In genomic region chr10:352476-353235, GRCh38 we compare ENCODE assay signal across 19 cellular contexts.
DNase-seq lines count a peak whose midpoint lies in the region; ATAC-seq and TF ChIP-seq lines count a peak whose summit lies in the region.
"Had no signal": no experiment of that assay in that cellular context is flagged by ENCODE, and none has a peak within 500 bp of the region (broad histone marks: within the 10 kb centered on the region; RNA-seq: fewer than 3 reads in every experiment).

No MANE protein-coding gene starts in this region.

- intact Hi-C loops in cardiac septum (cut with DNase I), result no loop called here
- intact Hi-C loops in left cardiac atrium (cut with DNase I), result no loop called here
- intact Hi-C loops in naive thymus-derived CD4-positive, alpha-beta T cell (cut with micrococcal nuclease), result loop anchor here in 1 of 2 donors (1.0 to 2.0 kb wide), 2 partner anchors 24 to 118 kb away; no protein-coding TSS in a partner anchor

- H3K4me3 Mint-ChIP-seq in activated naive CD8-positive, alpha-beta T cell, result peak overlapping the region; percentile 69
- H3K4me3 Mint-ChIP-seq in naive thymus-derived CD4-positive, alpha-beta T cell, result peak overlapping the region in 8 of 10 donors; percentile 19 to 60 (median 43)
- no peak overlapping the region for H3K4me3 Mint-ChIP-seq in glutamatergic neuron (ENCODE audit: unreplicated experiment)
- H3K4me3 Mint-ChIP-seq: activated naive CD4-positive, alpha-beta T cell treated with anti-CD3 and anti-CD28 coated beads, Interleukin-2, amount 50 U/mL, for 24 hours; CD4-positive, CD25-positive, alpha-beta regulatory T cell; T-helper 1 cell treated with Interleukin-12 subunit alpha and Interleukin-12 subunit beta and Interleukin-4 antibody, amounts not matched to agents 30 μg/mL and 1 μg/mL, for 36 hours had no signal

- CTCF ChIA-PET in naive thymus-derived CD4-positive, alpha-beta T cell (lab: Charles Lee), result interaction anchor here (1.1 kb wide), 1 partner anchor 23 kb away, joined by 6 read pairs; no protein-coding TSS in a partner anchor

- no peaks in the 10 kb centered on the region for H3K9me3 Mint-ChIP-seq in activated naive CD8-positive, alpha-beta T cell (ENCODE audit: low read depth)
- H3K9me3 Mint-ChIP-seq in naive thymus-derived CD4-positive, alpha-beta T cell, result peaks cover 0 to 3% (median 0%) of the 10 kb centered on the region in 11 donors
- peaks cover 6% of the 10 kb centered on the region for H3K9me3 Mint-ChIP-seq in glutamatergic neuron (ENCODE audit: unreplicated experiment)
- H3K9me3 Mint-ChIP-seq: activated naive CD4-positive, alpha-beta T cell treated with anti-CD3 and anti-CD28 coated beads, Interleukin-2, amount 50 U/mL, for 24 hours had no signal

- H3K27me3 Mint-ChIP-seq in activated naive CD8-positive, alpha-beta T cell, result no peaks in the 10 kb centered on the region
- no peaks in the 10 kb centered on the region for H3K27me3 Mint-ChIP-seq in naive thymus-derived CD4-positive, alpha-beta T cell
- peaks cover 14% of the 10 kb centered on the region for H3K27me3 Mint-ChIP-seq in glutamatergic neuron (ENCODE audit: unreplicated experiment)
- H3K27me3 Mint-ChIP-seq: activated naive CD4-positive, alpha-beta T cell treated with anti-CD3 and anti-CD28 coated beads, Interleukin-2, amount 50 U/mL, for 24 hours had no signal

- no peak overlapping the region for H3K27ac ChIP-seq in naive thymus-derived CD4-positive, alpha-beta T cell (ENCODE audit: low read depth, low read length)
- H3K27ac ChIP-seq: Peyer's patch, SJCRH30, skin epidermis, thoracic aorta had no signal

- peaks cover 6 to 15% of the 10 kb centered on the region in 2 donors for H3K4me1 ChIP-seq in naive thymus-derived CD4-positive, alpha-beta T cell (ENCODE audit: control insufficient read depth in 2 of 2, insufficient read depth in 2 of 2, low read length in 2 of 2)
- H3K4me1 ChIP-seq: Peyer's patch had no signal

- peak; percentile 29 for DNase-seq in cardiac septum (ENCODE audit: low spot score)
- DNase-seq in left cardiac atrium, result no peak
- DNase-seq in naive thymus-derived CD4-positive, alpha-beta T cell, result no peak
- DNase-seq in NAMALWA (ENCODE audit: low spot score), result no peak
- no peak for DNase-seq in glutamatergic neuron
- DNase-seq: HCEC 1CT, kidney glomerular epithelial cell, NCI-H1092, NCI-H187, NCI-H526, Peyer's patch, SJCRH30 had no signal

- POLR2A ChIA-PET in naive thymus-derived CD4-positive, alpha-beta T cell (lab: Charles Lee), result interaction anchor here (1.4 kb wide), 1 partner anchor 118 kb away, joined by 3 read pairs; no protein-coding TSS in a partner anchor

- peaks cover 34% of the 10 kb centered on the region for H3K4me1 Mint-ChIP-seq in activated naive CD8-positive, alpha-beta T cell (ENCODE audit: low read depth)
- H3K4me1 Mint-ChIP-seq in naive thymus-derived CD4-positive, alpha-beta T cell, result peaks cover 0 to 25% (median 21%) of the 10 kb centered on the region in 7 donors
- H3K4me1 Mint-ChIP-seq in glutamatergic neuron (ENCODE audit: low read depth, unreplicated experiment), result peaks cover 1% of the 10 kb centered on the region

- H3K27ac Mint-ChIP-seq in activated naive CD8-positive, alpha-beta T cell, result peak overlapping the region; percentile 75
- H3K27ac Mint-ChIP-seq in naive thymus-derived CD4-positive, alpha-beta T cell, result peak overlapping the region in 8 of 9 donors; percentile 20 to 90 (median 65)
- no peak overlapping the region for H3K27ac Mint-ChIP-seq in glutamatergic neuron (ENCODE audit: unreplicated experiment)
- H3K27ac Mint-ChIP-seq: activated naive CD4-positive, alpha-beta T cell treated with anti-CD3 and anti-CD28 coated beads, Interleukin-2, amount 50 U/mL, for 24 hours; T-helper 1 cell treated with Interleukin-12 subunit alpha and Interleukin-12 subunit beta and Interleukin-4 antibody, amounts not matched to agents 30 μg/mL and 1 μg/mL, for 36 hours had no signal

- no peaks in the 10 kb centered on the region for H3K36me3 ChIP-seq in naive thymus-derived CD4-positive, alpha-beta T cell (ENCODE audit: control insufficient read depth in 2 of 3, insufficient read depth in 3 of 3, low read length in 3 of 3)
- H3K36me3 ChIP-seq: SJCRH30 had no signal

- no peak overlapping the region for H3K4me3 ChIP-seq in naive thymus-derived CD4-positive, alpha-beta T cell (ENCODE audit: low read length)
- H3K4me3 ChIP-seq: Peyer's patch, SJCRH30, skin epidermis, thoracic aorta had no signal

- no peaks in the 10 kb centered on the region for H3K9me3 ChIP-seq in naive thymus-derived CD4-positive, alpha-beta T cell (ENCODE audit: control insufficient read depth in 2 of 3, low read length in 3 of 3)
- H3K9me3 ChIP-seq: Peyer's patch, SJCRH30, thoracic aorta had no signal

- H3K36me3 Mint-ChIP-seq in activated naive CD8-positive, alpha-beta T cell, result no peaks in the 10 kb centered on the region
- H3K36me3 Mint-ChIP-seq in naive thymus-derived CD4-positive, alpha-beta T cell, result peaks cover 0 to 14% (median 3%) of the 10 kb centered on the region in 5 donors
- peaks cover 16% of the 10 kb centered on the region for H3K36me3 Mint-ChIP-seq in glutamatergic neuron (ENCODE audit: unreplicated experiment)

- H3K27me3 ChIP-seq in naive thymus-derived CD4-positive, alpha-beta T cell (ENCODE audit: control insufficient read depth in 2 of 2, insufficient read depth in 2 of 2, low read length in 2 of 2), result no peaks in the 10 kb centered on the region
- H3K27me3 ChIP-seq: Peyer's patch, SJCRH30 had no signal

- no peak for TF ChIP-seq CTCF in glutamatergic neuron (IDR thresholded peaks at IDR 0.05; ENCODE audit: partially characterized antibody, unreplicated experiment)

- ATAC-seq in left cardiac atrium (no peak), HG03378 (IDR thresholded peaks at IDR 0.05; ENCODE audit: unreplicated experiment) (no peak)
- no peak for ATAC-seq in naive thymus-derived CD4-positive, alpha-beta T cell
